In the genomic region with DNA sequence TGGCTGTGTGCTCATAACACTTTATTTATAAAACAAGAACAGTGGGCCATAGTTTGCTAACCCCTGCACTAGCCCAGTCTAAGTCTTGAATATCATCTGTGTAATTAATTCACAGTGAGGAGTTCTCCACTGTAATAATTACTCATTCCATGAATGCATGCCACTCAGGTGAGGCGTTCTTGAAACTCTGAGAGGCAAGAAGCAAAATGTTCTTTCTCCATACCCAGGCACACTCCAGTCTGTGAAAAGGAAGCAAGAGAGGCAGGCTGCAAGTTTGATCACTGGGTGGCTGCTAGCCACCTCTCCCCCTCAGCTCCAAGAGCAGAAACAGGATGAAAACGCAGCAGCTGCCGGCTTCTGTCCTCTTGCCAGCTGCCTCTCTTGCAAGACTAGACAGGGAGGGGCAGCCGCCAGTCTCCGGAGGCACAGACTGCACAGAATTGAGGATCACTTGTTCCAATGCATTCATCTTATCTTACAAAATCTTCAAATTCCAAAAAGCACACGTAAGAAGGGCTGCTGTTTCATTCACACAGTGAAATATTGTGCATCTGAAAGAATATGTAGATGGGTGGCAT, we compare ENCODE assay signal across 7 cellular contexts.
A peak's percentile ranks its signal among the peaks of the same experiment; 100 is the strongest.
DNase-seq lines count a peak whose midpoint lies in the region; ATAC-seq and TF ChIP-seq lines count a peak whose summit lies in the region.
"Not testable (repeated sequence)": the region's sequence is repeated elsewhere in the genome, so short reads cannot be mapped to it uniquely, and the experiment has no call there.

No MANE protein-coding gene starts in this region.

- H3K9me3 ChIP-seq in heart left ventricle; right cardiac atrium (ENCODE audit: control insufficient read depth, low read length); lower lobe of right lung; psoas muscle; upper lobe of right lung: not testable (repeated sequence)

- not testable (repeated sequence) for H3K4me3 ChIP-seq in heart left ventricle; right cardiac atrium (ENCODE audit: low read length); lower lobe of right lung; psoas muscle; upper lobe of right lung

- TF ChIP-seq POLR2A in heart left ventricle (IDR thresholded peaks at IDR 0.05), result not testable (repeated sequence)

- H3K36me3 ChIP-seq in heart left ventricle; lower lobe of right lung; psoas muscle (ENCODE audit: insufficient read depth in 1 of 2, low read depth in 1 of 2); upper lobe of right lung: not testable (repeated sequence)

- not testable (repeated sequence) for H3K4me1 ChIP-seq in foreskin keratinocyte; heart left ventricle; right cardiac atrium (ENCODE audit: control insufficient read depth, insufficient read depth, low read length); lower lobe of right lung; psoas muscle; upper lobe of right lung

- intact Hi-C loops in heart left ventricle (cut with DNase I); right cardiac atrium (cut with DNase I); lower lobe of right lung (cut with DNase I); psoas muscle (cut with DNase I); upper lobe of right lung (cut with DNase I): not testable (repeated sequence)

- not testable (repeated sequence) for H3K27me3 ChIP-seq in foreskin keratinocyte; heart left ventricle; right cardiac atrium (ENCODE audit: control insufficient read depth, insufficient read depth); lower lobe of right lung (ENCODE audit: low read depth); psoas muscle (ENCODE audit: insufficient read depth in 3 of 3, low read length in 2 of 3); upper lobe of right lung

- TF ChIP-seq CTCF in foreskin keratinocyte (conservative IDR thresholded peaks at IDR 0.05); heart left ventricle (IDR thresholded peaks at IDR 0.05); lower lobe of right lung (IDR thresholded peaks at IDR 0.05); psoas muscle (IDR thresholded peaks at IDR 0.05); upper lobe of right lung (IDR thresholded peaks at IDR 0.05): not testable (repeated sequence)

- ATAC-seq in SK-N-SH treated with all-trans-retinoic acid at 6 μM for 48 hours (peak; percentile 90), foreskin keratinocyte (peak; percentile 86), heart left ventricle (peak; percentile 51 to 93 (median 84)), right cardiac atrium (peak; percentile 83 to 88), lower lobe of right lung (peak; percentile 59 to 66), psoas muscle (peak in 3 of 4 donors; percentile 66 to 72 (median 67)), upper lobe of right lung (peak; percentile 75)

- H3K27ac ChIP-seq in foreskin keratinocyte; heart left ventricle; right cardiac atrium (ENCODE audit: low read length); lower lobe of right lung; psoas muscle; upper lobe of right lung: not testable (repeated sequence)

- no CpG with 5 or more reads among the region's 6 CpGs for WGBS in heart left ventricle, 4 donors
- WGBS in right cardiac atrium, result no CpG with 5 or more reads among the region's 6 CpGs
- WGBS in psoas muscle, 3 donors, result no CpG with 5 or more reads among the region's 6 CpGs

- DNase-seq in foreskin keratinocyte, heart left ventricle, right cardiac atrium, lower lobe of right lung, psoas muscle, upper lobe of right lung: not testable (repeated sequence)
